In genomic region chr2:234676109-234676858, GRCh38 we compare ENCODE assay signal across 15 cellular contexts.
DNase-seq lines count a peak whose midpoint lies in the region.
"Had no signal": no experiment of that assay in that cellular context is flagged by ENCODE, and none has a peak within 500 bp of the region (broad histone marks: within the 10 kb centered on the region; RNA-seq: fewer than 3 reads in every experiment).

No MANE protein-coding gene starts in this region.

- H3K4me3 ChIP-seq in mesodermal cell (ENCODE audit: extremely low read depth, insufficient read depth, low read length, poor library complexity, severe bottlenecking), result no peak overlapping the region

- H3K36me3 ChIP-seq in mesodermal cell (ENCODE audit: control insufficient read depth, insufficient read depth, low read length), result no peaks in the 10 kb centered on the region
- H3K36me3 ChIP-seq: WERI-Rb-1 had no signal

- H3K27ac ChIP-seq in mesodermal cell (ENCODE audit: low read depth, low read length, severe bottlenecking), result peak overlapping the region; percentile 62
- H3K27ac ChIP-seq: WERI-Rb-1 had no signal

- peaks cover 60% of the 10 kb centered on the region for H3K4me1 ChIP-seq in mesodermal cell (ENCODE audit: control insufficient read depth, insufficient read depth, low read length, poor library complexity, severe bottlenecking)

- H3K9me3 ChIP-seq in mesodermal cell (ENCODE audit: control insufficient read depth, low read length), result peaks cover 18% of the 10 kb centered on the region

- 70 to 81% methylated on average over 2 to 3 of the region's 5 CpGs for WGBS in mesodermal cell (ENCODE audit: insufficient coverage in 2 of 2), 2 experiments

- DNase-seq in DMS79 (lab: John Stamatoyannopoulos, UW) (peak; percentile 61), NCI-H2029 (lab: John Stamatoyannopoulos, UW) (peak; percentile 82), SHP77 treated with DMSO at 0.1 percent for 48 hours (lab: John Stamatoyannopoulos, UW) (peak; percentile 96), HPDE6-E6E7 (ENCODE audit: extremely low spot score) (no peak), GM19238 (ENCODE audit: insufficient read length, low spot score) (no peak), T-helper 1 cell (no peak), posterior vena cava (ENCODE audit: low spot score) (no peak)
- DNase-seq: activated CD8-positive, alpha-beta memory T cell treated with anti-CD3 and anti-CD28 coated beads, Interleukin-2, amount 50 U/mL, for 48 hours; activated naive CD8-positive, alpha-beta T cell treated with anti-CD3 and anti-CD28 coated beads for 36 hours; EL; NCI-H446; Right ventricle myocardium superior; stimulated activated CD4-positive, alpha-beta T cell treated with anti-CD3 and anti-CD28 coated beads, Interleukin-4, amount 100 ng/mL, for 1 hour; WERI-Rb-1 had no signal

- intact Hi-C loops in posterior vena cava (cut with DNase I), result no loop called here

Comparison
In these comparisons a context has a peak if more than half of its experiments do, and no peak if none do; other contexts are left out.
1. DNase-seq: peak in DMS79 (single experiment), NCI-H2029 (single experiment) and SHP77 treated with DMSO at 0.1 percent for 48 hours (single experiment); none in HPDE6-E6E7 (single experiment), GM19238 (single experiment), T-helper 1 cell (0 of 5) and posterior vena cava (single experiment).